In the genomic region with DNA sequence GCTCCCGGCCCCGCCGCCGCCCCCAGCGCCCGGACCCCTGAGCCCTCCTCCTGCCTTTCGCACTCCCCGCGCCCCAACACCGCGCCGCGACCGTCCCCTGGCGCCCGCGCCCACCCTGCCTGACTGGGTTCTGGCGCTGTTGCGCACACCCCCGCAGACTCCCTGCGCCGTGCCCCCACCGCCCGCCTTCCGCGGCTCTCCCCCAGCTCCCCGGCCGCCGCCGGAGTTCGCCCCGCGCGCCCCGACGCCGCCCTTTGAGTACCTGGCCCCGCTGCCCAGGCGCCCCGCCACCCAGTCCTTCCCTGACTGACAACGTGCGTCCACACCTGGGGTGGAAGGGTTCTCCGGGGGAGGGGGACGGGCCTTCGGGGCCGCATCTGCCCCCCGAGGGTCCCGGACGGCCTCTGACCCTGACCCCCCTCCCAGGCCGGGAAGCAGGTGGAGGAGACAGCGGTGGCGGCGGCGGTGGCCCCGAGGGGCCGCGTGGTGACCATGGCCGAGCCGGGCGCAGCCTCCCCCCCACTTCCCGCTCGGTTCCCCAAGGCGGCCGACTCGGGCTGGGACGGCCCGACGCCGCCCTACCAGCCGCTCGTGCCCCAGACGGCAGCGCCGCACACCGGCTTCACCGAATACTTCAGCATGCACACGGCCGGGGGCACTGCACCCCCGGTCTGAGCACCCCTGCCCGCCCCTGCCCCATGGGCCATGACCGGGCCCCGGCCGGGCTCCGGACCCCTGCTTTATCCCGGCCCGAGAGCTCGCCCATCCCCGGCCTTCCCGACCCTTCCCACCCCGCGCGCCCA, we compare ENCODE assay signal across 10 cellular contexts. TPM values are rescaled to one million over a fixed set of nuclear protein-coding genes. Genes with fewer than 3 reads are reported as not detected.
A peak's percentile ranks its signal among the peaks of the same experiment; 100 is the strongest.
DNase-seq lines count a peak whose midpoint lies in the region; ATAC-seq, FAIRE-seq and TF ChIP-seq lines count a peak whose summit lies in the region.
"Had no signal": no experiment of that assay in that cellular context is flagged by ENCODE, and none has a peak within 500 bp of the region (broad histone marks: within the 10 kb centered on the region; RNA-seq: fewer than 3 reads in every experiment).

No MANE protein-coding gene starts in this region.

- peak overlapping the region; percentile 73 for H3K4me2 ChIP-seq in skeletal muscle satellite cell (ENCODE audit: low read length)

- ATAC-seq in HG02763 (IDR thresholded peaks at IDR 0.05; ENCODE audit: unreplicated experiment) (no peak), GM18858 (IDR thresholded peaks at IDR 0.05; ENCODE audit: unreplicated experiment) (no peak)

- no peak overlapping the region for H3K27ac ChIP-seq in SK-N-MC
- H3K27ac ChIP-seq in esophagus (ENCODE audit: low read depth in 2 of 2, low read length in 1 of 2) = no peak overlapping the region
- H3K27ac ChIP-seq: right lobe of liver had no signal

- H3K36me3 ChIP-seq in SK-N-MC (ENCODE audit: insufficient read depth, low read length) (no peaks in the 10 kb centered on the region), esophagus (ENCODE audit: control insufficient read depth in 2 of 2, insufficient read depth in 2 of 2, low read length in 1 of 2) (no peaks in the 10 kb centered on the region), skeletal muscle satellite cell (ENCODE audit: insufficient read depth, low read length) (no peaks in the 10 kb centered on the region)
- H3K36me3 ChIP-seq: right lobe of liver had no signal

- H3K4me1 Mint-ChIP-seq in type B pancreatic cell (ENCODE audit: unreplicated experiment) = peaks cover 30% of the 10 kb centered on the region

- H3K27ac Mint-ChIP-seq in type B pancreatic cell = no peak overlapping the region

- H3K4me1 ChIP-seq in esophagus (ENCODE audit: control insufficient read depth in 2 of 2, insufficient read depth in 2 of 2, low read length in 1 of 2) (peaks cover 3 to 5% of the 10 kb centered on the region in 2 donors), skeletal muscle satellite cell (ENCODE audit: control insufficient read depth, insufficient read depth, low read length) (peaks cover 16% of the 10 kb centered on the region)

- TF ChIP-seq POLR2A in GM12891 (IDR thresholded peaks at IDR 0.05; ENCODE audit: low read depth, low read length) = no peak

- no peaks in the 10 kb centered on the region for H3K9me3 ChIP-seq in SK-N-MC (ENCODE audit: low read depth, low read length)
- H3K9me3 ChIP-seq in esophagus (ENCODE audit: control insufficient read depth in 2 of 2, insufficient read depth in 1 of 2, low read depth in 1 of 2, low read length in 1 of 2) = no peaks in the 10 kb centered on the region
- no peaks in the 10 kb centered on the region for H3K9me3 ChIP-seq in skeletal muscle satellite cell (replicated peaks; ENCODE audit: low read length)
- H3K9me3 ChIP-seq: right lobe of liver had no signal

- no peak for TF ChIP-seq CTCF in type B pancreatic cell (conservative IDR thresholded peaks at IDR 0.05)

- peaks cover 6% of the 10 kb centered on the region for H3K36me3 Mint-ChIP-seq in type B pancreatic cell

- H3K27me3 ChIP-seq in esophagus (ENCODE audit: control insufficient read depth in 1 of 2, insufficient read depth in 2 of 2, low read length in 2 of 2) (peaks cover 0 to 12% of the 10 kb centered on the region in 2 donors), skeletal muscle satellite cell (ENCODE audit: control insufficient read depth, insufficient read depth, low read length) (peaks cover 31% of the 10 kb centered on the region)
- H3K27me3 ChIP-seq: right lobe of liver had no signal

- H3K4me3 ChIP-seq in SK-N-MC (peak overlapping the region; percentile 51), esophagus (ENCODE audit: low read depth in 1 of 2, low read length in 2 of 2) (peak overlapping the region; percentile 1 to 21), skeletal muscle satellite cell (ENCODE audit: low read length) (no peak overlapping the region)

- H3K9ac ChIP-seq in SK-N-MC (ENCODE audit: insufficient read length) (no peak overlapping the region), skeletal muscle satellite cell (ENCODE audit: low read depth, low read length) (no peak overlapping the region)

- no peak overlapping the region for H3K4me3 Mint-ChIP-seq in type B pancreatic cell

- peak; percentile 50 for FAIRE-seq in GM12891 (lab: Jason Lieb, UNC)

- WGBS in esophagus, 2 donors = 2 to 6% methylated on average over 48 to 92 of the region's 92 CpGs

- peaks cover 45% of the 10 kb centered on the region for H3K27me3 Mint-ChIP-seq in type B pancreatic cell

- DNase-seq in GM12891 (ENCODE audit: insufficient read length, low spot score) (no peak), SK-N-MC (ENCODE audit: low read depth, low spot score) (no peak), type B pancreatic cell (ENCODE audit: extremely low spot score, unreplicated experiment) (no peak), NCI-H2029 treated with DMSO at 0.1 percent for 48 hours (lab: John Stamatoyannopoulos, UW) (no peak)

- H3K9me3 Mint-ChIP-seq in type B pancreatic cell = no peaks in the 10 kb centered on the region

TF ChIP-seq in GM12891, 5 proteins besides CTCF, POLR2A, EP300 and RAD21:
- no peak for TF ChIP-seq TAF1 (IDR thresholded peaks at IDR 0.05; ENCODE audit: low read depth, low read length)

RNA-seq across cellular contexts. Expression of a gene that starts 1.4 kb away (rescaled TPM):
- 4.0 TPM for polyA plus RNA-seq in GM12891 (2012; ENCODE audit: low read depth, missing spikeins)
- 1 to 10 TPM; 4.4 to 8.6 TPM for polyA plus RNA-seq in esophagus
- total RNA-seq in skeletal muscle satellite cell (2012; rRNA removed) = 17.0 and 18.3 TPM in 2 replicates
- total RNA-seq in type B pancreatic cell (ENCODE audit: low replicate concordance) = 30.7 and 49.5 TPM in 2 replicates

RNA-seq across cellular contexts. Expression of a gene that starts 10.9 kb away (rescaled TPM):
- polyA plus RNA-seq in GM12891 (2012; ENCODE audit: low read depth, missing spikeins) = 0.28 TPM
- polyA plus RNA-seq in esophagus = under 1 TPM; 0.04 to 0.08 TPM
- total RNA-seq in skeletal muscle satellite cell (2012; rRNA removed) = 2.0 TPM in 1 of 2 replicates, not detected in the other
- total RNA-seq in type B pancreatic cell (ENCODE audit: low replicate concordance) = 0.88 and 3.6 TPM in 2 replicates
- total RNA-seq: LHCN-M2 had no signal

RNA-seq across cellular contexts. Expression of a gene that starts 21.6 kb away (rescaled TPM):
- polyA plus RNA-seq in GM12891 (2012; ENCODE audit: low read depth, missing spikeins) = 25.0 TPM
- polyA plus RNA-seq in esophagus = 10 to 100 TPM; 35.7 to 38.1 TPM
- 9.9 and 14.0 TPM in 2 replicates for total RNA-seq in skeletal muscle satellite cell (2012; rRNA removed)
- 50.3 and 97.4 TPM in 2 replicates for total RNA-seq in type B pancreatic cell (ENCODE audit: low replicate concordance)

RNA-seq across cellular contexts. Expression of a gene that starts 22.1 kb away (rescaled TPM):
- polyA plus RNA-seq in GM12891 (2012; ENCODE audit: low read depth, missing spikeins) = 0.40 TPM
- polyA plus RNA-seq in esophagus = 1 to 10 TPM in 1 of 2 donors, under 1 TPM in 1; 0.81 to 1.1 TPM
- 0.66 and 1.3 TPM in 2 replicates for total RNA-seq in skeletal muscle satellite cell (2012; rRNA removed)
- total RNA-seq in type B pancreatic cell (ENCODE audit: low replicate concordance) = 2.2 and 2.4 TPM in 2 replicates

RNA-seq across cellular contexts. Expression of a gene that starts 55.0 kb away (rescaled TPM):
- 18.5 TPM for polyA plus RNA-seq in GM12891 (2012; ENCODE audit: low read depth, missing spikeins)
- 10 to 100 TPM; 20.6 to 35.2 TPM for polyA plus RNA-seq in esophagus
- total RNA-seq in skeletal muscle satellite cell (2012; rRNA removed) = 18.8 and 21.8 TPM in 2 replicates
- total RNA-seq in type B pancreatic cell (ENCODE audit: low replicate concordance) = 44.8 and 70.3 TPM in 2 replicates
